9 cellular contexts compared by ENCODE assay signal in genomic region chr6:127554435-127555006, GRCh38. TPM values are rescaled to one million over a fixed set of nuclear protein-coding genes. Genes with fewer than 3 reads are reported as not detected.
DNase-seq lines count a peak whose midpoint lies in the region; ATAC-seq and TF ChIP-seq lines count a peak whose summit lies in the region.
"Had no signal": no experiment of that assay in that cellular context is flagged by ENCODE, and none has a peak within 500 bp of the region (broad histone marks: within the 10 kb centered on the region; RNA-seq: fewer than 3 reads in every experiment).

No MANE protein-coding gene starts in this region.

- peak; percentile 55 for TF ChIP-seq CTCF in MM.1S (IDR thresholded peaks at IDR 0.05; ENCODE audit: low read length)
- TF ChIP-seq CTCF in SU-DHL-6 (IDR thresholded peaks at IDR 0.05; ENCODE audit: insufficient read depth, low read length, poor library complexity, severe bottlenecking) = peak; percentile 34
- TF ChIP-seq CTCF in ovary (IDR thresholded peaks at IDR 0.05) = no peak

- H4K20me1 ChIP-seq in MM.1S (ENCODE audit: insufficient read depth, low read length) = no peaks in the 10 kb centered on the region
- H4K20me1 ChIP-seq in SU-DHL-6 (ENCODE audit: low read depth, low read length) = no peaks in the 10 kb centered on the region

- H3K9ac ChIP-seq in MM.1S (ENCODE audit: low read length) = no peak overlapping the region
- H3K9ac ChIP-seq in SU-DHL-6 (ENCODE audit: low read length) = no peak overlapping the region

- 26 to 35% (median 30%) methylated on average over 2 of the region's 2 CpGs for WGBS in ovary, 3 donors

- intact Hi-C loops in ovary (cut with DNase I) = no loop called here

- H3K79me2 ChIP-seq in MM.1S (ENCODE audit: low read length) = no peaks in the 10 kb centered on the region
- no peaks in the 10 kb centered on the region for H3K79me2 ChIP-seq in SU-DHL-6 (ENCODE audit: insufficient read depth, low read length)

- H3K9me2 ChIP-seq in MM.1S (replicated peaks; ENCODE audit: insufficient read depth, low read length) (no peaks in the 10 kb centered on the region), SU-DHL-6 (replicated peaks; ENCODE audit: insufficient read depth, low read length) (no peaks in the 10 kb centered on the region)

- peak; percentile 63 for ATAC-seq in GM21528 (IDR thresholded peaks at IDR 0.05; ENCODE audit: low FRiP score, unreplicated experiment)
- ATAC-seq in HG03457 (IDR thresholded peaks at IDR 0.05; ENCODE audit: unreplicated experiment) = no peak
- ATAC-seq: naive thymus-derived CD4-positive, alpha-beta T cell had no signal

- H3K36me3 ChIP-seq in MM.1S (replicated peaks; ENCODE audit: insufficient read depth, low read length) = no peaks in the 10 kb centered on the region
- no peaks in the 10 kb centered on the region for H3K36me3 ChIP-seq in SU-DHL-6 (ENCODE audit: low read length)
- no peaks in the 10 kb centered on the region for H3K36me3 ChIP-seq in ovary

- H3K9me3 ChIP-seq in MM.1S (replicated peaks; ENCODE audit: insufficient read depth, low read length) (no peaks in the 10 kb centered on the region), SU-DHL-6 (ENCODE audit: insufficient read depth, low read length) (no peaks in the 10 kb centered on the region), ovary (no peaks in the 10 kb centered on the region)

- TF ChIP-seq POLR2A in ovary (IDR thresholded peaks at IDR 0.05) = no peak

- DNase-seq in NCI-H1417 (lab: John Stamatoyannopoulos, UW) = peak; percentile 26 to 34 (median 33)
- DNase-seq in NCI-H1417 treated with DMSO at 0.1 percent for 48 hours (lab: John Stamatoyannopoulos, UW) = no peak
- DNase-seq in MM.1S = peak; percentile 44
- peak; percentile 61 for DNase-seq in iPS-NIHi7 (ENCODE audit: extremely low spot score)
- no peak for DNase-seq in ovary

- H3F3A ChIP-seq in MM.1S (ENCODE audit: insufficient read depth, low read length) (no peaks in the 10 kb centered on the region), SU-DHL-6 (ENCODE audit: insufficient read depth) (no peaks in the 10 kb centered on the region)

- H3K27ac ChIP-seq in MM.1S (ENCODE audit: low read length) = no peak overlapping the region
- no peak overlapping the region for H3K27ac ChIP-seq in SU-DHL-6 (ENCODE audit: low read depth, low read length)
- no peak overlapping the region for H3K27ac ChIP-seq in ovary

- TF ChIP-seq EP300 in ovary (IDR thresholded peaks at IDR 0.05) = no peak

- H3K4me1 ChIP-seq in MM.1S (ENCODE audit: low read length) = no peaks in the 10 kb centered on the region
- H3K4me1 ChIP-seq in ovary (ENCODE audit: insufficient read depth) = no peaks in the 10 kb centered on the region

- H3K4me3 ChIP-seq in MM.1S (ENCODE audit: low read length) = no peak overlapping the region
- no peak overlapping the region for H3K4me3 ChIP-seq in SU-DHL-6 (ENCODE audit: insufficient read depth, low read length, poor library complexity, severe bottlenecking)
- H3K4me3 ChIP-seq in ovary = no peak overlapping the region

- H3K27me3 ChIP-seq in MM.1S (replicated peaks; ENCODE audit: insufficient read depth, low read length) = no peaks in the 10 kb centered on the region
- H3K27me3 ChIP-seq in SU-DHL-6 (ENCODE audit: low read length) = no peaks in the 10 kb centered on the region
- H3K27me3 ChIP-seq in ovary = no peaks in the 10 kb centered on the region

- no peak overlapping the region for H2AFZ ChIP-seq in MM.1S (ENCODE audit: low read length)
- no peak overlapping the region for H2AFZ ChIP-seq in SU-DHL-6 (ENCODE audit: low read depth, low read length, severe bottlenecking)

- H3K4me2 ChIP-seq in MM.1S (ENCODE audit: low read depth, low read length) (no peak overlapping the region), SU-DHL-6 (ENCODE audit: low read depth, low read length, poor library complexity, severe bottlenecking) (no peak overlapping the region)

RNA-seq across cellular contexts. Expression of gene C6orf58, which starts 22.5 kb away (rescaled TPM):
- under 1 TPM in 1 of 7 donors, not detected in 6; 0.74 TPM for total RNA-seq in ovary
- polyA plus RNA-seq in ovary = not detected
- total RNA-seq: naive thymus-derived CD4-positive, alpha-beta T cell had no signal
- polyA plus RNA-seq: naive thymus-derived CD4-positive, alpha-beta T cell had no signal

Comparison
In these comparisons a context has a peak if more than half of its experiments do, and no peak if none do; other contexts are left out.
1. DNase-seq: peak in NCI-H1417 (3 of 3), MM.1S (single experiment) and iPS-NIHi7 (single experiment); none in NCI-H1417 treated with DMSO at 0.1 percent for 48 hours (single experiment) and ovary (0 of 5).
2. CTCF ChIP-seq: peak in MM.1S (single experiment) and SU-DHL-6 (single experiment); none in ovary (0 of 3).